ENCODE assay signal across 9 cellular contexts in genomic region chr3:69120879-69121464, GRCh38. TPM values are rescaled to one million over a fixed set of nuclear protein-coding genes. Genes with fewer than 3 reads are reported as not detected.
DNase-seq lines count a peak whose midpoint lies in the region; ATAC-seq and TF ChIP-seq lines count a peak whose summit lies in the region.
"Had no signal": no experiment of that assay in that cellular context is flagged by ENCODE, and none has a peak within 500 bp of the region (broad histone marks: within the 10 kb centered on the region; RNA-seq: fewer than 3 reads in every experiment).

No MANE protein-coding gene starts in this region.

- H3K4me1 ChIP-seq in effector memory CD4-positive, alpha-beta T cell (ENCODE audit: control insufficient read depth, insufficient read depth, low read length, poor library complexity, severe bottlenecking): no peaks in the 10 kb centered on the region
- H3K4me1 ChIP-seq in mucosa of descending colon (ENCODE audit: low read depth): no peaks in the 10 kb centered on the region

- no peaks in the 10 kb centered on the region for H3K27me3 ChIP-seq in effector memory CD4-positive, alpha-beta T cell (replicated peaks; ENCODE audit: control insufficient read depth, insufficient read depth, low read length, poor library complexity, severe bottlenecking)

- intact Hi-C loops in activated CD4-positive, alpha-beta memory T cell treated with anti-CD3 and anti-CD28 coated beads for 36 hours (cut with micrococcal nuclease): loop anchor here (1.0 to 2.0 kb wide), 5 partner anchors 40 to 550 kb away; no protein-coding TSS in a partner anchor
- intact Hi-C loops in mucosa of descending colon (cut with DNase I, micrococcal nuclease): no loop called here

- no peaks in the 10 kb centered on the region for H3K9me3 Mint-ChIP-seq in activated CD4-positive, alpha-beta memory T cell treated with anti-CD3 and anti-CD28 coated beads for 36 hours
- H3K9me3 Mint-ChIP-seq: IgD-negative memory B cell had no signal

- POLR2A ChIA-PET in activated CD4-positive, alpha-beta memory T cell treated with anti-CD3 and anti-CD28 coated beads for 36 hours (lab: Charles Lee): interaction anchor here (0.6 to 0.9 kb wide), 3 partner anchors 114 to 186 kb away, joined by 3 to 6 read pairs (median 3); no protein-coding TSS in a partner anchor

- no peaks in the 10 kb centered on the region for H3K36me3 ChIP-seq in effector memory CD4-positive, alpha-beta T cell (ENCODE audit: control insufficient read depth, insufficient read depth, low read length)
- no peaks in the 10 kb centered on the region for H3K36me3 ChIP-seq in mucosa of descending colon (ENCODE audit: low read depth)

- no peaks in the 10 kb centered on the region for H3K36me3 Mint-ChIP-seq in activated CD4-positive, alpha-beta memory T cell treated with anti-CD3 and anti-CD28 coated beads for 36 hours
- H3K36me3 Mint-ChIP-seq: IgD-negative memory B cell had no signal

- H3K4me3 Mint-ChIP-seq in activated CD4-positive, alpha-beta memory T cell treated with anti-CD3 and anti-CD28 coated beads for 36 hours: no peak overlapping the region
- H3K4me3 Mint-ChIP-seq: IgD-negative memory B cell had no signal

- peak; percentile 99 for TF ChIP-seq CTCF in AG09319 (IDR thresholded peaks at IDR 0.05; ENCODE audit: low read depth, low read length)
- TF ChIP-seq CTCF in mucosa of descending colon (IDR thresholded peaks at IDR 0.05): peak; percentile 91

- H3K27ac ChIP-seq in effector memory CD4-positive, alpha-beta T cell (ENCODE audit: insufficient read depth, low read length, poor library complexity, severe bottlenecking): no peak overlapping the region

- CTCF ChIA-PET in activated CD4-positive, alpha-beta memory T cell treated with anti-CD3 and anti-CD28 coated beads for 36 hours (lab: Charles Lee): interaction anchor here (0.6 to 6.7 kb wide), 44 partner anchors 9 to 891 kb away, joined by 3 to 71 read pairs (median 4); partner anchors contain the start of gene TMF1

- no peak overlapping the region for H3K4me3 ChIP-seq in effector memory CD4-positive, alpha-beta T cell (ENCODE audit: insufficient read depth, low read depth, low read length, poor library complexity, severe bottlenecking)
- H3K4me3 ChIP-seq in mucosa of descending colon: no peak overlapping the region

- no peak overlapping the region for H3K27ac Mint-ChIP-seq in activated CD4-positive, alpha-beta memory T cell treated with anti-CD3 and anti-CD28 coated beads for 36 hours
- H3K27ac Mint-ChIP-seq: IgD-negative memory B cell had no signal

- DNase-seq in AG09319 (ENCODE audit: extremely low read depth, low read depth) (peak; percentile 36), NCI-H774 (lab: John Stamatoyannopoulos, UW) (peak; percentile 30), mucosa of descending colon (peak in 2 of 3 donors; percentile 38 to 89)
- peak; percentile 88 for DNase-seq in activated CD4-positive, alpha-beta memory T cell treated with anti-CD3 and anti-CD28 coated beads for 36 hours
- peak; percentile 47 to 69 (median 55) for DNase-seq in effector memory CD4-positive, alpha-beta T cell
- peak; percentile 61 to 69 for DNase-seq in stimulated activated CD8-positive, alpha-beta memory T cell treated with anti-CD3 and anti-CD28 coated beads, Interleukin-7, amount 100 ng/mL, for 1 hour (ENCODE audit: low read depth in 2 of 2)

- no peaks in the 10 kb centered on the region for H3K9me3 ChIP-seq in effector memory CD4-positive, alpha-beta T cell (ENCODE audit: control insufficient read depth, low read length)
- no peaks in the 10 kb centered on the region for H3K9me3 ChIP-seq in mucosa of descending colon

- peak; percentile 69 for ATAC-seq in GM18861 (IDR thresholded peaks at IDR 0.05; ENCODE audit: unreplicated experiment)
- ATAC-seq in HG03196 (IDR thresholded peaks at IDR 0.05; ENCODE audit: unreplicated experiment): peak; percentile 77
- peak; percentile 85 for ATAC-seq in mucosa of descending colon

- H3K27me3 Mint-ChIP-seq in activated CD4-positive, alpha-beta memory T cell treated with anti-CD3 and anti-CD28 coated beads for 36 hours: no peaks in the 10 kb centered on the region
- H3K27me3 Mint-ChIP-seq: IgD-negative memory B cell had no signal

- H3K4me1 Mint-ChIP-seq in activated CD4-positive, alpha-beta memory T cell treated with anti-CD3 and anti-CD28 coated beads for 36 hours (ENCODE audit: low read depth): peaks cover 5% of the 10 kb centered on the region

RNA-seq across cellular contexts. Expression of gene LMOD3, which starts 1.4 kb away (rescaled TPM):
- total RNA-seq in activated CD4-positive, alpha-beta memory T cell treated with anti-CD3 and anti-CD28 coated beads for 36 hours: not detected
- total RNA-seq in mucosa of descending colon: under 1 TPM in 2 of 3 donors, not detected in 1; 0.13 to 0.34 TPM

RNA-seq across cellular contexts. Expression of gene ARL6IP5, which starts 36.2 kb away (rescaled TPM):
- total RNA-seq in activated CD4-positive, alpha-beta memory T cell treated with anti-CD3 and anti-CD28 coated beads for 36 hours: 10 to 100 TPM; 93.9 to 94.8 TPM
- total RNA-seq in mucosa of descending colon: 100 to 1,000 TPM; 111 to 129 (median 119) TPM

RNA-seq across cellular contexts. Expression of gene UBA3, which starts 40.8 kb away (rescaled TPM):
- 10 to 100 TPM; 79.0 to 84.1 TPM for total RNA-seq in activated CD4-positive, alpha-beta memory T cell treated with anti-CD3 and anti-CD28 coated beads for 36 hours
- total RNA-seq in mucosa of descending colon: 10 to 100 TPM; 46.5 to 59.3 (median 51.8) TPM

Comparison
In these comparisons a context has a peak if more than half of its experiments do, and no peak if none do; other contexts are left out.
1. DNase-seq: peak in every context shown above with its lines; median percentile 88 in activated CD4-positive, alpha-beta memory T cell treated with anti-CD3 and anti-CD28 coated beads for 36 hours; 65 in stimulated activated CD8-positive, alpha-beta memory T cell treated with anti-CD3 and anti-CD28 coated beads, Interleukin-7, amount 100 ng/mL, for 1 hour; 64 in mucosa of descending colon; 55 in effector memory CD4-positive, alpha-beta T cell; 36 in AG09319; 30 in NCI-H774.